ENCODE assay signal across 11 cellular contexts in genomic region chrY:22461962-22462361, GRCh38. TPM values are rescaled to one million over a fixed set of nuclear protein-coding genes. Genes with fewer than 3 reads are reported as not detected.
"Had no signal": no experiment of that assay in that cellular context is flagged by ENCODE, and none has a peak within 500 bp of the region (broad histone marks: within the 10 kb centered on the region; RNA-seq: fewer than 3 reads in every experiment).

No MANE protein-coding gene starts in this region.

RNA-seq across cellular contexts. Expression of gene RBMY1J, which starts 58.8 kb away (rescaled TPM):
- total RNA-seq: OCI-LY7, PC-3, PC-9, Peyer's patch, Right ventricle myocardium inferior, Right ventricle myocardium superior, RPMI7951, SJCRH30, SJSA1, SK-MEL-5 had no signal
- polyA plus RNA-seq: SK-N-SH had no signal
